1 cellular context compared by ENCODE assay signal in the genomic region with DNA sequence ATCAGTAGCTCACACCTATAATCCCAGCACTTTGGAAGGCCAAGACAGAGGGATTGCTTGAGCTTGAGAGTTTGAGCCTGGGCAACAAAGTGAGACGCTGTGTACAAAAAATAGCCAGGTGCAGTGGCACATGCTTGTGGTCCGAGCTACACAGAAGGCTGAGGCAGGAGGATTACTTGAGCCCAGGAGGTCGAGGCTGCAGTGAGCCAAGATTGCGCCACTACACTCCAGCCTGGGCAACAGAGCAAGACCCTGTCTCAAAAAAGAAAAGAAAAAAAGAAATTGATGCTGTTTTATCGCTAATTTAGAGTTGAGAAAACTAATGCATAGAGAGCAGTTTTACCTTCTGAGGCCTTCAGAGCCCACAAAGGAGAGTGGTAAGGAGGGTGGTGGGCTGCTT. TPM values are rescaled to one million over a fixed set of nuclear protein-coding genes. Genes with fewer than 3 reads are reported as not detected.
"Had no signal": no experiment of that assay in that cellular context is flagged by ENCODE, and none has a peak within 500 bp of the region (broad histone marks: within the 10 kb centered on the region; RNA-seq: fewer than 3 reads in every experiment).

No MANE protein-coding gene starts in this region.

RNA-seq across cellular contexts. Expression of a gene that starts 11.9 kb away (rescaled TPM):
- total RNA-seq: ascending aorta had no signal

RNA-seq across cellular contexts. Expression of a gene that starts 42.9 kb away (rescaled TPM):
- total RNA-seq: ascending aorta had no signal
